17 cellular contexts compared by ENCODE assay signal in genomic region chr17:79224476-79224875, GRCh38.
"Had no signal": no experiment of that assay in that cellular context is flagged by ENCODE, and none has a peak within 500 bp of the region (broad histone marks: within the 10 kb centered on the region; RNA-seq: fewer than 3 reads in every experiment).

No MANE protein-coding gene starts in this region.

- H3K4me3 ChIP-seq: ovary, right atrium auricular region, smooth muscle cell, uterus had no signal

- H3K9me3 ChIP-seq: ovary, right atrium auricular region, uterus had no signal

- H3K27me3 ChIP-seq: ovary, uterus had no signal

- ATAC-seq: esophagus mucosa, left cardiac atrium, natural killer cell had no signal

- H3K4me3 Mint-ChIP-seq: immature natural killer cell, natural killer cell, neural crest cell, type B pancreatic cell had no signal

- H3K36me3 Mint-ChIP-seq: immature natural killer cell, natural killer cell, type B pancreatic cell had no signal

- H3K4me1 ChIP-seq: uterus had no signal

- H3K27ac Mint-ChIP-seq: immature natural killer cell, natural killer cell, type B pancreatic cell had no signal

- H3K9me3 Mint-ChIP-seq: immature natural killer cell, natural killer cell, neural crest cell, type B pancreatic cell had no signal

- H3K36me3 ChIP-seq: ovary, right atrium auricular region, uterus had no signal

- FAIRE-seq: endometrium, frontal cortex, keratinocyte had no signal

- H3K4me2 ChIP-seq: smooth muscle cell had no signal

- DNase-seq: effector memory CD4-positive, alpha-beta T cell; immature natural killer cell; left cardiac atrium; mammary epithelial cell; natural killer cell; ovary; stimulated activated CD4-positive, alpha-beta T cell treated with anti-CD3 and anti-CD28 coated beads, Interleukin-2, amount 100 ng/mL, for 48 hours; stimulated activated naive CD4-positive, alpha-beta T cell treated with Interleukin-2 at 50 U/mL for 16 hours; uterus had no signal

- H3K27ac ChIP-seq: ovary, right atrium auricular region, uterus had no signal
